Comparison of ENCODE assay signal across 8 cellular contexts in the genomic region with DNA sequence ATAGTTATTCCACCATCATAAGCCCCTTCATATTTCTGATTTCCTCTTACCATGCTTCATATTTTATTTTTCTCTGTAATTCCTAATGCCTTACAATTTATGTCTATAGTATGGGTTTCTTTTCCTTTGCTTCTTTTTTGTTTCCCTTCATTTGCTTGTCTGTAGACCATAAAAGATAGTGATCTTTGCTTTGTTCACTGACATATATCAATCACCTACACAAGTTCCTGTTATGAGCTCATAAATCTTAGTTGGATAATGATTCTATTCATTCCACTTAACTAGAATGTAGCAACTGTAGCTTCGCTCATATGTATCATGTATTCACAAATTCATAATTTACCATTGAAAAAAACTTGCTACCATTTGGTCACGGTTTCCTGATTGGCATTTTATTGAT.
"Had no signal": no experiment of that assay in that cellular context is flagged by ENCODE, and none has a peak within 500 bp of the region (broad histone marks: within the 10 kb centered on the region; RNA-seq: fewer than 3 reads in every experiment).

No MANE protein-coding gene starts in this region.

- ATAC-seq: GM12878 had no signal

- H3K4me3 ChIP-seq: GM12878 had no signal

- FAIRE-seq: G401.6, GM12878, GM12891, GM12892, GM18507, GM19239 had no signal

- DNase-seq: GDM1, GF-D8 had no signal
